In genomic region chr2:235706496-235706895, GRCh38 we compare ENCODE assay signal across 27 cellular contexts.
"Had no signal": no experiment of that assay in that cellular context is flagged by ENCODE, and none has a peak within 500 bp of the region (broad histone marks: within the 10 kb centered on the region; RNA-seq: fewer than 3 reads in every experiment).

No MANE protein-coding gene starts in this region.

- DNase-seq: activated CD4-positive, alpha-beta T cell treated with anti-CD3 and anti-CD28 coated beads for 4 hours; activated CD4-positive, alpha-beta T cell treated with anti-CD3 and anti-CD28 coated beads, Interleukin-2, amount 50 U/mL, for 48 hours; activated CD8-positive, alpha-beta memory T cell treated with anti-CD3 and anti-CD28 coated beads for 24 hours; activated effector memory CD4-positive, alpha-beta T cell treated with anti-CD3 and anti-CD28 coated beads, Interleukin-2, amount 50 U/mL, for 16 hours; activated naive CD4-positive, alpha-beta T cell treated with anti-CD3 and anti-CD28 coated beads for 36 hours; activated naive CD8-positive, alpha-beta T cell treated with anti-CD3 and anti-CD28 coated beads for 36 hours; activated T-cell treated with anti-CD3 and anti-CD28 coated beads, Interleukin-2, amount 50 U/mL, for 1 hour; adrenal gland; aorta; body of pancreas; cerebellar nuclear complex; colonic mucosa; effector memory CD4-positive, alpha-beta T cell; foreskin fibroblast; left cardiac atrium; naive thymus-derived CD4-positive, alpha-beta T cell; occipital lobe; spleen; stimulated activated naive CD4-positive, alpha-beta T cell treated with Interleukin-2 at 50 U/mL for 16 hours; T-helper 9 cell had no signal

- H2AFZ ChIP-seq: neural progenitor cell had no signal

- ATAC-seq: body of pancreas; left cardiac atrium; naive thymus-derived CD4-positive, alpha-beta T cell had no signal

- H3K4me2 ChIP-seq: neural progenitor cell had no signal

- H3K9me3 ChIP-seq: adrenal gland, body of pancreas, colonic mucosa, right atrium auricular region, spleen, tibial nerve had no signal

- H3K9ac ChIP-seq: neural progenitor cell had no signal

- H3K4me1 ChIP-seq: adrenal gland, colonic mucosa had no signal

- H3K4me3 ChIP-seq: adrenal gland, body of pancreas, cardiac muscle cell, colonic mucosa, neural progenitor cell, right atrium auricular region, spleen, tibial nerve had no signal

- H3K27ac ChIP-seq: adrenal gland, body of pancreas, cardiac muscle cell, colonic mucosa, neural progenitor cell, right atrium auricular region, spleen, tibial nerve, VCaP had no signal

- H3K36me3 ChIP-seq: adrenal gland, cardiac muscle cell, colonic mucosa, neural progenitor cell, spleen had no signal

- H3K27me3 ChIP-seq: adrenal gland, body of pancreas, cardiac muscle cell, colonic mucosa, neural progenitor cell, right atrium auricular region, tibial nerve had no signal

- FAIRE-seq: TTC549, urothelium cell line had no signal
